In the genomic region with DNA sequence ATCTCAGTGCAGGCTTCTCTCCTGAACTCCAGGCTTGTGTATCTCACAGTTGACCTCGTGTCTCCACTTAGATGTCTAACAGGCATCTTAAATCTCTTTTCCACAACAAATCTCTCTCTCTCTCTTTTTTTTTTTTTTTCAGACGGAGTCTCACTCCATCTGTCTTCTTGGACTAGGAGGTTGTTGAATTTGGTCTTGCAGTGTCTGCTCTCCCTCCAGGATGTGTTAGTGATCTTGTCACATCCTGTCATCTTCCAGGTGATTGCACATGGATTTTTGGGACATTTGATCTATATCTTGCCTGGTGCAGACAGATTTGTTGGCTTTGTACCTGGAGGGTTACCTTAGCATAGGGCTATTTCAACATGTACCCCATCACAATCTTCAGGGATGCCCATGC, we compare ENCODE assay signal across 8 cellular contexts. TPM values are rescaled to one million over a fixed set of nuclear protein-coding genes. Genes with fewer than 3 reads are reported as not detected.
"Had no signal": no experiment of that assay in that cellular context is flagged by ENCODE, and none has a peak within 500 bp of the region (broad histone marks: within the 10 kb centered on the region; RNA-seq: fewer than 3 reads in every experiment).

No MANE protein-coding gene starts in this region.

- H3K4me2 ChIP-seq: GM23338 had no signal

- H3K4me3 ChIP-seq: GM23338, K562 had no signal

- H2AFZ ChIP-seq: GM23338 had no signal

- ATAC-seq: GM23338, K562 had no signal

- DNase-seq: H9, HCEC 1CT, IMR-90, KG1 had no signal

RNA-seq across cellular contexts. Expression of a gene that starts 26.5 kb away (rescaled TPM):
- total RNA-seq: GM23338, H1, H9, HT-29, IMR-90, K562 had no signal
- polyA plus RNA-seq: GM23338, H1, IMR-90, K562 had no signal
